ENCODE assay signal across 1 cellular context in the genomic region with DNA sequence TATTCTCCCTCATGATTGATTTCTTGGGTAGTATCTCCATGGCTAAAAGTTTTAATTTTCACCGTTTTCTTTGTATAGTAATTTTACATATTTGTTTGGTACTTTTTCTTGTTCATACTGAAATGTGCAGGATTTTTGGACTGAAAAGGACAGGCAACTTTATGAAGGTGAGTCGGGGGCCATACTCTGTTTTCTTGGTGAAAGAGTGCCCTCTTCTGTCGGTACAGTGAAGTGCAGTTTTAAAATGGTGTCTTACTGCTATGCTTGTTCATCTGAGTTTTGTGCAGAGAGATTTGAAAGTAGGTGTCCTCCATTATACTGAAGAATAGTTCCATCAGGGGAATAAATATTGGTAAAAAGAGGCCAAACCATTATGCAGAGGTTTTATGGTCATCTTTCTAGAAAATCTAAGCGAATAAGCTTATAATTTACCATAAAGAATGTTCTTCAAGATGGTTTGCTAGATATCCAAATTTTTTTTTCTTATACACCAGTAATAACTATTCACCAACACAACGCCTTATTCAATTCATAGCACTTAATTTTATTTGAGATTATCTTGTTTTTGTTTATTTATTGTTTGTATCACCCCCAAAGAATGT.
TF ChIP-seq lines count a peak whose summit lies in the region.

No MANE protein-coding gene starts in this region.

TF ChIP-seq in HCT116, 20 proteins besides CTCF, POLR2A, EP300 and RAD21:
- TF ChIP-seq TCF7L2 (IDR thresholded peaks at IDR 0.05; ENCODE audit: borderline replicate concordance, extremely low read depth, insufficient read depth, insufficient read length) (no peak), JUND (IDR thresholded peaks at IDR 0.05) (no peak), SIN3A (IDR thresholded peaks at IDR 0.05; ENCODE audit: low read depth) (no peak), CEBPB (IDR thresholded peaks at IDR 0.05; ENCODE audit: low read depth) (no peak), FOSL1 (IDR thresholded peaks at IDR 0.05; ENCODE audit: low read depth) (no peak), YY1 (IDR thresholded peaks at IDR 0.05; ENCODE audit: extremely low read depth, insufficient replicate concordance, low read depth, low read length) (no peak), EZH2 (IDR thresholded peaks at IDR 0.05) (no peak)
- TF ChIP-seq, protein P1, sequence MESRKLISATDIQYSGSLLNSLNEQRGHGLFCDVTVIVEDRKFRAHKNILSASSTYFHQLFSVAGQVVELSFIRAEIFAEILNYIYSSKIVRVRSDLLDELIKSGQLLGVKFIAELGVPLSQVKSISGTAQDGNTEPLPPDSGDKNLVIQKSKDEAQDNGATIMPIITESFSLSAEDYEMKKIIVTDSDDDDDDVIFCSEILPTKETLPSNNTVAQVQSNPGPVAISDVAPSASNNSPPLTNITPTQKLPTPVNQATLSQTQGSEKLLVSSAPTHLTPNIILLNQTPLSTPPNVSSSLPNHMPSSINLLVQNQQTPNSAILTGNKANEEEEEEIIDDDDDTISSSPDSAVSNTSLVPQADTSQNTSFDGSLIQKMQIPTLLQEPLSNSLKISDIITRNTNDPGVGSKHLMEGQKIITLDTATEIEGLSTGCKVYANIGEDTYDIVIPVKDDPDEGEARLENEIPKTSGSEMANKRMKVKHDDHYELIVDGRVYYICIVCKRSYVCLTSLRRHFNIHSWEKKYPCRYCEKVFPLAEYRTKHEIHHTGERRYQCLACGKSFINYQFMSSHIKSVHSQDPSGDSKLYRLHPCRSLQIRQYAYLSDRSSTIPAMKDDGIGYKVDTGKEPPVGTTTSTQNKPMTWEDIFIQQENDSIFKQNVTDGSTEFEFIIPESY (IDR thresholded peaks at IDR 0.05; ENCODE audit: extremely low read depth, insufficient replicate concordance, low read length) = no peak
